In genomic region chr13:51246411-51247298, GRCh38 we compare ENCODE assay signal across 10 cellular contexts. TPM values are rescaled to one million over a fixed set of nuclear protein-coding genes. Genes with fewer than 3 reads are reported as not detected.
A peak's percentile ranks its signal among the peaks of the same experiment; 100 is the strongest.
DNase-seq lines count a peak whose midpoint lies in the region; ATAC-seq, FAIRE-seq and TF ChIP-seq lines count a peak whose summit lies in the region.
"Had no signal": no experiment of that assay in that cellular context is flagged by ENCODE, and none has a peak within 500 bp of the region (broad histone marks: within the 10 kb centered on the region; RNA-seq: fewer than 3 reads in every experiment).

No MANE protein-coding gene starts in this region.

- no peak overlapping the region for H3K4me2 ChIP-seq in H1 (ENCODE audit: insufficient read depth in 1 of 2, low read depth in 2 of 2, low read length in 2 of 2)

- H3K9ac ChIP-seq in H1 (replicated peaks in 1 of 4; ENCODE audit: extremely low read depth in 1 of 4, low read depth in 3 of 4, low read length in 3 of 4), result no peak overlapping the region

- TF ChIP-seq EP300 in H1 (IDR thresholded peaks at IDR 0.05; ENCODE audit: borderline replicate concordance in 1 of 2, low read depth in 2 of 2, low read length in 2 of 2), result no peak
- TF ChIP-seq EP300 in transverse colon (IDR thresholded peaks at IDR 0.05; ENCODE audit: low read depth), result peak; percentile 46

- H3K9me3 ChIP-seq in H1 (ENCODE audit: insufficient read depth in 2 of 2, low read depth in 1 of 2, low read length in 1 of 2) (no peaks in the 10 kb centered on the region), lower lobe of right lung (no peaks in the 10 kb centered on the region), transverse colon (no peaks in the 10 kb centered on the region), spleen (no peaks in the 10 kb centered on the region)

- peaks cover 22 to 44% (median 37%) of the 10 kb centered on the region in 4 experiments for H3K4me1 ChIP-seq in H1 (replicated peaks in 1 of 4; ENCODE audit: control insufficient read depth in 3 of 4, insufficient read depth in 4 of 4, low read length in 3 of 4)
- peaks cover 7% of the 10 kb centered on the region for H3K4me1 ChIP-seq in lower lobe of right lung
- H3K4me1 ChIP-seq in transverse colon, result peaks cover 0 to 7% (median 5%) of the 10 kb centered on the region in 4 donors
- peaks cover 0 to 20% (median 3%) of the 10 kb centered on the region in 6 donors for H3K4me1 ChIP-seq in spleen

- H4K5ac ChIP-seq in H1 (ENCODE audit: insufficient read length, low read depth, low read length), result no peak overlapping the region

- H3K14ac ChIP-seq in H1 (ENCODE audit: insufficient read length), result no peak overlapping the region

- peak overlapping the region; percentile 33; the same call in 1 of the 2 replicates for H2AK5ac ChIP-seq in H1 (ENCODE audit: low read depth, low read length)

- no peak overlapping the region for H3K56ac ChIP-seq in H1 (replicated peaks; ENCODE audit: insufficient read length, low read depth, low read length)

- H4K20me1 ChIP-seq in H1 (replicated peaks in 1 of 2; ENCODE audit: control insufficient read depth in 1 of 2, insufficient read depth in 2 of 2, low read length in 2 of 2), result peaks cover 0 to 1% of the 10 kb centered on the region in 2 experiments

- H2BK5ac ChIP-seq in H1 (ENCODE audit: low read depth, low read length), result peak overlapping the region; percentile 69

- no peak overlapping the region for H2BK120ac ChIP-seq in H1 (replicated peaks; ENCODE audit: low read depth, low read length)

- no peak for TF ChIP-seq POLR2A in H1 (IDR thresholded peaks at IDR 0.05; ENCODE audit: control extremely low read depth in 1 of 2, low read depth in 2 of 2, low read length in 2 of 2)
- TF ChIP-seq POLR2A in transverse colon (IDR thresholded peaks at IDR 0.05), result no peak
- TF ChIP-seq POLR2A in spleen (IDR thresholded peaks at IDR 0.05), result no peak

- peak overlapping the region; percentile 17; the same call in 1 of the 2 replicates for H3K18ac ChIP-seq in H1 (ENCODE audit: extremely low read depth, low read length)

- no peak overlapping the region; the same call in 1 of the 2 replicates for H4K8ac ChIP-seq in H1 (ENCODE audit: extremely low read depth, insufficient read depth, low read length)

- TF ChIP-seq CTCF in H1 (IDR thresholded peaks at IDR 0.05; ENCODE audit: control extremely low read depth in 1 of 3, insufficient read depth in 1 of 3, low read depth in 1 of 3, low read length in 3 of 3) (no peak), lower lobe of right lung (IDR thresholded peaks at IDR 0.05) (no peak), transverse colon (IDR thresholded peaks at IDR 0.05) (no peak), spleen (IDR thresholded peaks at IDR 0.05 in 8 of 11, conservative IDR thresholded peaks at IDR 0.05 in 3 of 11) (no peak)

- H3K79me1 ChIP-seq in H1 (ENCODE audit: low read depth, low read length), result peaks cover 7% of the 10 kb centered on the region

- H3K79me2 ChIP-seq in H1 (ENCODE audit: control insufficient read depth in 1 of 2, insufficient read depth in 2 of 2, low read length in 2 of 2), result peaks cover 0 to 51% of the 10 kb centered on the region in 2 experiments; a peak in 2 of 4 replicates

- intact Hi-C loops in lower lobe of right lung (cut with DNase I), result no loop called here
- intact Hi-C loops in transverse colon (cut with DNase I; ENCODE audit: low total_unique reads), result no loop called here
- intact Hi-C loops in spleen (cut with DNase I; ENCODE audit: low total_unique reads), result no loop called here

- CTCF ChIA-PET in H1 (lab: Charles Lee; ENCODE audit: partially characterized antibody), result interaction anchor here (0.7 to 4.9 kb wide), 18 partner anchors 8 to 475 kb away, joined by 3 to 28 read pairs (median 4); no protein-coding TSS in a partner anchor

- POLR2A ChIA-PET in H1 (lab: Charles Lee; ENCODE audit: partially characterized antibody), result interaction anchor here (1.0 to 8.3 kb wide), 17 partner anchors 8 to 90 kb away, joined by 3 to 110 read pairs (median 6); no protein-coding TSS in a partner anchor

- WGBS in H1 (ENCODE audit: extremely low coverage in 1 of 2, insufficient coverage in 1 of 2, insufficient read length in 1 of 2, insufficient replicate concordance in 2 of 2, low coverage in 1 of 2, low lambda C conversion rate in 2 of 2, missing lambda C conversion rate in 1 of 2), 2 experiments, result 92% methylated on average over 15 of the region's 17 CpGs; no CpG with 5 or more reads in 1 of the 2 experiments
- WGBS in transverse colon (ENCODE audit: low coverage in 1 of 2), 2 donors, result 63% methylated on average over 17 of the region's 17 CpGs; no CpG with 5 or more reads in 1 of the 2 donors
- 80 to 91% (median 83%) methylated on average over 14 to 17 of the region's 17 CpGs for WGBS in spleen, 5 donors

- H2BK15ac ChIP-seq in H1 (ENCODE audit: low read length), result 0 out of 2 replicates have a peak overlapping the region, but pooled peaks have one; percentile 66

- FAIRE-seq in H1 (lab: Jason Lieb, UNC), result no peak

- H3K4ac ChIP-seq in H1 (replicated peaks; ENCODE audit: insufficient read length, low read depth, low read length), result no peak overlapping the region

- H3K4me3 ChIP-seq in H1 (ENCODE audit: extremely low read depth in 1 of 4, insufficient read depth in 2 of 4, low read depth in 3 of 4, low read length in 4 of 4) (no peak overlapping the region), lower lobe of right lung (no peak overlapping the region), transverse colon (no peak overlapping the region), spleen (no peak overlapping the region)

- H3K23ac ChIP-seq in H1 (ENCODE audit: insufficient read length), result no peak overlapping the region

- no peak for TF ChIP-seq RAD21 in H1 (IDR thresholded peaks at IDR 0.05 in 1 of 2, conservative IDR thresholded peaks at IDR 0.05 in 1 of 2; ENCODE audit: low read depth in 2 of 2, low read length in 2 of 2)

- no peak overlapping the region for H3K27ac ChIP-seq in H1 (ENCODE audit: low read depth, low read length)
- H3K27ac ChIP-seq in lower lobe of right lung, result no peak overlapping the region
- peak overlapping the region; percentile 45 to 76 (median 64) for H3K27ac ChIP-seq in transverse colon
- H3K27ac ChIP-seq in spleen, result no peak overlapping the region

- H3K23me2 ChIP-seq in H1 (ENCODE audit: low read depth, low read length), result no peaks in the 10 kb centered on the region

- peak; percentile 36 to 40 for ATAC-seq in lower lobe of right lung

- in situ Hi-C loops in transverse colon (cut with MboI; ENCODE audit: low pct_ligation_motif_present in 1 of 4, low pct_unique_long_range_greater_than_20kb in 1 of 4, low sequenced_read_pairs in 3 of 4), result no loop called here

- DNase-seq in NCI-H2196 (lab: John Stamatoyannopoulos, UW; ENCODE audit: unreplicated experiment), result peak; percentile 27
- no peak for DNase-seq in NCI-H2196 treated with DMSO at 0.1 percent for 48 hours (lab: John Stamatoyannopoulos, UW; ENCODE audit: unreplicated experiment)
- peak in 1 of 2 experiments; percentile 41 for DNase-seq in H1 (ENCODE audit: low read depth in 1 of 2, low spot score in 2 of 2)
- DNase-seq in lower lobe of right lung, result no peak
- DNase-seq in transverse colon, result peak; percentile 14
- no peak for DNase-seq in GM19240 (ENCODE audit: insufficient read length, low spot score)
- no peak for DNase-seq in SIG-M5 (lab: John Stamatoyannopoulos, UW)
- no peak for DNase-seq in spleen
- DNase-seq: ACHN; activated naive CD8-positive, alpha-beta T cell treated with anti-CD3 and anti-CD28 coated beads, Interleukin-2, amount 10 ng/mL, durations not matched to agents 7 days and 5 days had no signal

- H2AFZ ChIP-seq in H1 (ENCODE audit: low read length), result no peak overlapping the region

- H3K27me3 ChIP-seq in H1 (replicated peaks in 1 of 4; ENCODE audit: control insufficient read depth in 3 of 4, extremely low read depth in 1 of 4, insufficient read depth in 3 of 4, low read length in 3 of 4) (no peaks in the 10 kb centered on the region), lower lobe of right lung (ENCODE audit: low read depth) (no peaks in the 10 kb centered on the region), transverse colon (no peaks in the 10 kb centered on the region), spleen (replicated peaks in 1 of 7) (no peaks in the 10 kb centered on the region)

- H3K36me3 ChIP-seq in H1 (ENCODE audit: control insufficient read depth in 2 of 4, insufficient read depth in 4 of 4, low read length in 3 of 4) (peaks cover 0 to 24% (median 10%) of the 10 kb centered on the region in 4 experiments; a peak in 6 of 8 replicates), lower lobe of right lung (no peaks in the 10 kb centered on the region), transverse colon (no peaks in the 10 kb centered on the region), spleen (peaks cover 0 to 10% (median 2%) of the 10 kb centered on the region in 6 donors)

- peak overlapping the region; percentile 29 for H4K91ac ChIP-seq in H1 (replicated peaks; ENCODE audit: insufficient read length, low read length)

- peak overlapping the region; percentile 86; the same call in 1 of the 2 replicates for H2BK12ac ChIP-seq in H1 (ENCODE audit: low read depth, low read length)

- H2BK20ac ChIP-seq in H1 (ENCODE audit: low read length), result 0 out of 2 replicates have a peak overlapping the region, but pooled peaks have one; percentile 67

TF ChIP-seq in H1, 55 proteins besides CTCF, POLR2A, EP300 and RAD21 (continues in another document):
- TF ChIP-seq RFX5 (IDR thresholded peaks at IDR 0.05; ENCODE audit: borderline replicate concordance, low read depth, low read length) (no peak), CREB1 (IDR thresholded peaks at IDR 0.05) (no peak), SP2 (IDR thresholded peaks at IDR 0.05; ENCODE audit: low read length) (no peak), BACH1 (IDR thresholded peaks at IDR 0.05; ENCODE audit: low read length) (no peak), JUND (IDR thresholded peaks at IDR 0.05; ENCODE audit: low read length) (no peak), NRF1 (IDR thresholded peaks at IDR 0.05; ENCODE audit: low read depth, low read length) (no peak)
- TF ChIP-seq, protein P1, sequence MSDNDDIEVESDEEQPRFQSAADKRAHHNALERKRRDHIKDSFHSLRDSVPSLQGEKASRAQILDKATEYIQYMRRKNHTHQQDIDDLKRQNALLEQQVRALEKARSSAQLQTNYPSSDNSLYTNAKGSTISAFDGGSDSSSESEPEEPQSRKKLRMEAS (IDR thresholded peaks at IDR 0.05), result no peak

RNA-seq across cellular contexts. Expression of gene FAM124A, which starts 24.5 kb away (rescaled TPM):
- total RNA-seq in H1 (2021; fragmentation: NEBNext Ultra II Directional; extraction: Animal tissue kit (Norgen Biotek cat#: 25700)), result 47.1 and 49.9 TPM in 2 replicates
- polyA plus RNA-seq in H1 (2011; rRNA removed) (40.7 and 47.1 TPM in 2 replicates), spleen (1 to 10 TPM; 2.6 to 7.3 (median 4.0) TPM)
- 27.7 TPM for polyA plus RNA-seq in H1 (2011; cell fraction: cytosol; rRNA removed)
- 38.7 TPM for polyA plus RNA-seq in H1 (2011; cell fraction: nucleus; rRNA removed)
- 29.0 to 33.9 TPM (median 30.6 TPM) in 4 replicates for polyA plus RNA-seq in H1 (2012, experiment 1 of 2)
- polyA plus RNA-seq in H1 (2012, experiment 2 of 2), result 16.3 TPM
- polyA plus RNA-seq in H1 (2013, experiment 1 of 2), result 32.9 TPM
- polyA plus RNA-seq in H1 (2013, experiment 2 of 2), result 34.6 TPM
- 38.0 and 39.6 TPM in 2 replicates for polyA minus RNA-seq in H1 (2011; rRNA and poly(A)+ RNA removed)
- polyA minus RNA-seq in H1 (2011; cell fraction: cytosol; rRNA and poly(A)+ RNA removed), result 34.9 TPM
- polyA minus RNA-seq in H1 (2011; cell fraction: nucleus; rRNA and poly(A)+ RNA removed), result 78.7 TPM
- total RNA-seq in lower lobe of right lung (4.1 TPM), transverse colon (10 to 100 TPM in 1 of 4 donors, 1 to 10 TPM in 3; 1.9 to 17.7 (median 2.7) TPM), spleen (10 to 100 TPM; 17.3 to 39.9 (median 28.6) TPM)

Comparison
In these comparisons a context has a peak if more than half of its experiments do, and no peak if none do; other contexts are left out.
1. DNase-seq: peak in NCI-H2196 (single experiment) and transverse colon (single experiment); none in NCI-H2196 treated with DMSO at 0.1 percent for 48 hours (single experiment), lower lobe of right lung (single experiment), GM19240 (single experiment), SIG-M5 (single experiment) and spleen (single experiment).
2. H3K27ac ChIP-seq: peak in transverse colon (4 of 4); none in H1 (single experiment), lower lobe of right lung (single experiment) and spleen (0 of 8).